ENCODE assay signal across 8 cellular contexts in genomic region chr4:139082750-139083532, GRCh38.
A peak's percentile ranks its signal among the peaks of the same experiment; 100 is the strongest.
DNase-seq lines count a peak whose midpoint lies in the region; ATAC-seq and TF ChIP-seq lines count a peak whose summit lies in the region.

No MANE protein-coding gene starts in this region.

- peak overlapping the region in 1 of 2 experiments; percentile 28 for H3K14ac ChIP-seq in mesenchymal stem cell (ENCODE audit: low read length in 2 of 2)

- peak overlapping the region; percentile 83 to 99 for H3K4ac ChIP-seq in mesenchymal stem cell (ENCODE audit: low read depth in 1 of 2, low read length in 2 of 2)

- peaks cover 2% of the 10 kb centered on the region for H3K79me1 ChIP-seq in mesenchymal stem cell (replicated peaks; ENCODE audit: low read length, poor library complexity, severe bottlenecking)

- H3K9me3 Mint-ChIP-seq in Calu3 (ENCODE audit: low read depth, unreplicated experiment): no peaks in the 10 kb centered on the region

- no peak overlapping the region for H2BK120ac ChIP-seq in mesenchymal stem cell (ENCODE audit: low read depth, low read length)

- no peak for TF ChIP-seq CTCF in Calu3 (IDR thresholded peaks at IDR 0.05; ENCODE audit: unreplicated experiment)

- H3K23ac ChIP-seq in mesenchymal stem cell (ENCODE audit: low read length in 2 of 2): peak overlapping the region in 1 of 2 experiments; percentile 94

- no peak overlapping the region for H2BK5ac ChIP-seq in mesenchymal stem cell (ENCODE audit: low read depth, low read length, poor library complexity, severe bottlenecking)

- H2AFZ ChIP-seq in mesenchymal stem cell (ENCODE audit: low read depth, low read length): peak overlapping the region; percentile 39

- H3K27me3 ChIP-seq in HUES48 (ENCODE audit: control insufficient read depth, insufficient read depth, low read length) (no peaks in the 10 kb centered on the region), NT2/D1 (ENCODE audit: insufficient read depth, insufficient read length) (no peaks in the 10 kb centered on the region), endocrine pancreas (ENCODE audit: control insufficient read depth, insufficient read depth, low read length) (no peaks in the 10 kb centered on the region), mesenchymal stem cell (ENCODE audit: control insufficient read depth in 1 of 2, insufficient read depth in 1 of 2, low read length in 2 of 2) (no peaks in the 10 kb centered on the region)

- peak overlapping the region; percentile 99 for H4K91ac ChIP-seq in mesenchymal stem cell (ENCODE audit: low read length)

- no TSS peak for BruUV-seq in Calu3 (replicated peaks; lab: Mats Ljungman, UMichigan)

- H3K27me3 Mint-ChIP-seq in Calu3 (ENCODE audit: unreplicated experiment): no peaks in the 10 kb centered on the region

- H3K4me1 ChIP-seq in HUES48 (ENCODE audit: control insufficient read depth, insufficient read depth, low read length) (peaks cover 9% of the 10 kb centered on the region), NT2/D1 (ENCODE audit: insufficient read depth, insufficient read length) (no peaks in the 10 kb centered on the region), endocrine pancreas (ENCODE audit: control insufficient read depth, insufficient read depth, low read length) (peaks cover 25% of the 10 kb centered on the region), mesenchymal stem cell (ENCODE audit: control insufficient read depth, insufficient read depth, low read depth, low read length) (peaks cover 1% of the 10 kb centered on the region)

- peak overlapping the region; percentile 55 for H3K4me2 ChIP-seq in mesenchymal stem cell (ENCODE audit: low read length, poor library complexity, severe bottlenecking)

- H2AK5ac ChIP-seq in mesenchymal stem cell (ENCODE audit: low read length, severe bottlenecking): peak overlapping the region; percentile 73

- peaks cover 28% of the 10 kb centered on the region for H3K36me3 Mint-ChIP-seq in Calu3 (ENCODE audit: insufficient read depth, unreplicated experiment)

- intact Hi-C loops in Calu3 (cut with micrococcal nuclease; ENCODE audit: unreplicated experiment): no loop called here

- peak; percentile 86 for ATAC-seq in GM21423 (IDR thresholded peaks at IDR 0.05; ENCODE audit: unreplicated experiment)

- DNase-seq in Calu3 (peak; percentile 91), NT2/D1 (ENCODE audit: low read depth, low spot score) (peak; percentile 89), mesenchymal stem cell (peak; percentile 99)
- peak; percentile 83 for DNase-seq in activated CD8-positive, alpha-beta memory T cell treated with anti-CD3 and anti-CD28 coated beads, Interleukin-2, amount 50 U/mL, for 24 hours (ENCODE audit: extremely low read depth)
- DNase-seq in stimulated activated CD8-positive, alpha-beta memory T cell treated with anti-CD3 and anti-CD28 coated beads, Interleukin-12 subunit alpha, Interleukin-12 subunit beta, amount 100 ng/mL, for 24 hours (ENCODE audit: extremely low read depth): peak; percentile 76

- peak overlapping the region; percentile 92 to 93 for H3K18ac ChIP-seq in mesenchymal stem cell (ENCODE audit: low read depth in 1 of 2, low read length in 2 of 2)

- H3K9me3 ChIP-seq in HUES48 (ENCODE audit: control insufficient read depth, insufficient read depth, low read length) (no peaks in the 10 kb centered on the region), NT2/D1 (ENCODE audit: insufficient read depth, low read length) (no peaks in the 10 kb centered on the region), endocrine pancreas (ENCODE audit: control insufficient read depth, low read length) (no peaks in the 10 kb centered on the region), mesenchymal stem cell (ENCODE audit: control insufficient read depth, low read length) (no peaks in the 10 kb centered on the region)

- peak overlapping the region; percentile 97 for H3K27ac Mint-ChIP-seq in Calu3 (ENCODE audit: unreplicated experiment)

- peak overlapping the region in 1 of 2 experiments; percentile 2 for H2BK12ac ChIP-seq in mesenchymal stem cell (ENCODE audit: low read length in 2 of 2)

- H4K8ac ChIP-seq in mesenchymal stem cell (ENCODE audit: low read length): peak overlapping the region; percentile 99

- peak overlapping the region; percentile 97 for H3K27ac ChIP-seq in HUES48 (ENCODE audit: low read depth, low read length)
- H3K27ac ChIP-seq in mesenchymal stem cell (ENCODE audit: low read length, poor library complexity, severe bottlenecking): peak overlapping the region; percentile 97

- peak overlapping the region; percentile 85 for H3K4me3 ChIP-seq in HUES48 (ENCODE audit: low read depth, low read length)
- H3K4me3 ChIP-seq in NT2/D1 (ENCODE audit: insufficient read length, low read depth): peak overlapping the region; percentile 91
- H3K4me3 ChIP-seq in endocrine pancreas (ENCODE audit: control insufficient read depth, insufficient read depth, low read length): peak overlapping the region; percentile 95
- peak overlapping the region; percentile 78 to 99 for H3K4me3 ChIP-seq in mesenchymal stem cell (ENCODE audit: insufficient read depth in 1 of 2, low read depth in 1 of 2, low read length in 2 of 2)

- H3K9ac ChIP-seq in HUES48 (ENCODE audit: low read depth, low read length) (peak overlapping the region; percentile 73), NT2/D1 (ENCODE audit: insufficient read length, low read depth) (peak overlapping the region; percentile 92), endocrine pancreas (ENCODE audit: control insufficient read depth, insufficient read depth, low read length) (peak overlapping the region; percentile 92), mesenchymal stem cell (ENCODE audit: low read length) (peak overlapping the region; percentile 98)

- under 1% methylated on average over 22 of the region's 33 CpGs for WGBS in mesenchymal stem cell

- CTCF ChIA-PET in Calu3 (lab: Charles Lee): interaction anchor here (0.6 to 0.8 kb wide), 6 partner anchors 54 to 437 kb away, joined by 3 to 8 read pairs (median 6); partner anchors contain the start of gene ELF2

- no peaks in the 10 kb centered on the region for H3K4me1 Mint-ChIP-seq in Calu3 (ENCODE audit: low read depth, unreplicated experiment)

- no peak overlapping the region for H2BK15ac ChIP-seq in mesenchymal stem cell (ENCODE audit: low read depth, poor library complexity, severe bottlenecking)

- H3K4me3 Mint-ChIP-seq in Calu3 (ENCODE audit: low read depth, unreplicated experiment): peak overlapping the region; percentile 99

- H3K36me3 ChIP-seq in HUES48 (ENCODE audit: control insufficient read depth, insufficient read depth, low read length) (no peaks in the 10 kb centered on the region), NT2/D1 (ENCODE audit: insufficient read depth, insufficient read length, low read length) (no peaks in the 10 kb centered on the region), endocrine pancreas (ENCODE audit: control insufficient read depth, insufficient read depth, low read length) (no peaks in the 10 kb centered on the region), mesenchymal stem cell (ENCODE audit: control insufficient read depth in 1 of 2, insufficient read depth in 2 of 2, low read depth in 1 of 2, low read length in 2 of 2) (no peaks in the 10 kb centered on the region)

Comparison
In these comparisons a context has a peak if more than half of its experiments do, and no peak if none do; other contexts are left out.
1. Peak in every context shown above with its lines: DNase-seq, ATAC-seq, H3K4me3 ChIP-seq and H3K27ac ChIP-seq.